Comparison of ENCODE assay signal across 8 cellular contexts in genomic region chr19:52942371-52943133, GRCh38. TPM values are rescaled to one million over a fixed set of nuclear protein-coding genes. Genes with fewer than 3 reads are reported as not detected.
A peak's percentile ranks its signal among the peaks of the same experiment; 100 is the strongest.
DNase-seq lines count a peak whose midpoint lies in the region; ATAC-seq and TF ChIP-seq lines count a peak whose summit lies in the region.

No MANE protein-coding gene starts in this region.

- peak; percentile 92 for ATAC-seq in HG02943 (IDR thresholded peaks at IDR 0.05; ENCODE audit: low read depth, unreplicated experiment)

- peaks cover 12% of the 10 kb centered on the region for H3K9me3 Mint-ChIP-seq in chondrocyte (ENCODE audit: low read depth)

- DNase-seq in NCI-H2081 (lab: John Stamatoyannopoulos, UW) (peak; percentile 47 to 58), NCI-H2081 treated with DMSO at 0.1 percent for 48 hours (lab: John Stamatoyannopoulos, UW) (no peak), NCI-H2171 (lab: John Stamatoyannopoulos, UW) (peak; percentile 31), chondrocyte (ENCODE audit: low spot score) (no peak), kidney tubule cell (ENCODE audit: low spot score) (peak; percentile 94)
- peak; percentile 91 for DNase-seq in activated CD4-positive, alpha-beta T cell treated with anti-CD3 and anti-CD28 coated beads for 1 hour
- DNase-seq in stimulated activated CD4-positive, alpha-beta T cell treated with anti-CD3 and anti-CD28 coated beads, Interleukin-1b, Interleukin-23, amount 100 ng/mL, for 24 hours (ENCODE audit: low read depth in 4 of 4, low spot score in 1 of 4): peak; percentile 73 to 88 (median 87)

- H3K4me1 Mint-ChIP-seq in chondrocyte (ENCODE audit: low read depth): peaks cover 16% of the 10 kb centered on the region

- H3K27ac Mint-ChIP-seq in chondrocyte (ENCODE audit: unreplicated experiment): peak overlapping the region; percentile 94

- no peaks in the 10 kb centered on the region for H3K27me3 Mint-ChIP-seq in chondrocyte (ENCODE audit: low read depth)

- H3K4me3 Mint-ChIP-seq in chondrocyte (ENCODE audit: unreplicated experiment): peak overlapping the region; percentile 84

- no peaks in the 10 kb centered on the region for H3K36me3 Mint-ChIP-seq in chondrocyte (ENCODE audit: low read depth)

- peak; percentile 17 for TF ChIP-seq CTCF in chondrocyte (IDR thresholded peaks at IDR 0.05)

RNA-seq across cellular contexts. Expression of gene ZNF888, which starts 19.3 kb away (rescaled TPM):
- total RNA-seq in chondrocyte: 4.4 to 5.4 TPM (median 5.0 TPM) in 3 replicates

RNA-seq across cellular contexts. Expression of gene ZNF816, which starts 20.1 kb away (rescaled TPM):
- total RNA-seq in chondrocyte: 8.2 to 9.3 TPM (median 8.7 TPM) in 3 replicates

RNA-seq across cellular contexts. Expression of gene ZNF320, which starts 45.1 kb away (rescaled TPM):
- total RNA-seq in chondrocyte: 15.6 to 19.8 TPM (median 16.0 TPM) in 3 replicates

Comparison
In these comparisons a context has a peak if more than half of its experiments do, and no peak if none do; other contexts are left out.
1. DNase-seq: peak in NCI-H2081 (2 of 2), NCI-H2171 (single experiment), activated CD4-positive, alpha-beta T cell treated with anti-CD3 and anti-CD28 coated beads for 1 hour (single experiment), kidney tubule cell (single experiment) and stimulated activated CD4-positive, alpha-beta T cell treated with anti-CD3 and anti-CD28 coated beads, Interleukin-1b, Interleukin-23, amount 100 ng/mL, for 24 hours (4 of 4); none in NCI-H2081 treated with DMSO at 0.1 percent for 48 hours (single experiment) and chondrocyte (single experiment).